ENCODE assay signal across 9 cellular contexts in the genomic region with DNA sequence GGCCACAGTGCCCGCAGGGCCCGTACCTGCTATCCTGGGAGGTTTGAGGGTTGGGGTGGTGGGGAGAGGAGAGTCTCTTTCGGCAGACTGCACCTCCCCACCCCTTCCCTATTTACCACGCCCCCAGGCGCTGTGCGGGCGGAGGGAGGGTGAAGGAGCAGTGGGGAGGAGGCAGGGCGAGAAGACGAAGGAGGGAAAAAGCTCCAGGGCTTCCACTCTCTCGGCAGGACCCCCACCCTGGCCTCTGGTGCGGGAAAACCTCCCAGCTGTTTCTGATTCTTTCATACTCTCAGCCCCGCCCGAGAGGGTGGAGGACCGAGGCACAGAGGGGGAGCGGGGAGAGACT. TPM values are rescaled to one million over a fixed set of nuclear protein-coding genes. Genes with fewer than 3 reads are reported as not detected.
DNase-seq lines count a peak whose midpoint lies in the region; ATAC-seq and TF ChIP-seq lines count a peak whose summit lies in the region.
"Had no signal": no experiment of that assay in that cellular context is flagged by ENCODE, and none has a peak within 500 bp of the region (broad histone marks: within the 10 kb centered on the region; RNA-seq: fewer than 3 reads in every experiment).

No MANE protein-coding gene starts in this region.

- H3K9me3 ChIP-seq in CD4-positive, alpha-beta T cell (ENCODE audit: control insufficient read depth, low read length), result no peaks in the 10 kb centered on the region
- H3K9me3 ChIP-seq in lower lobe of right lung (no peaks in the 10 kb centered on the region), testis (no peaks in the 10 kb centered on the region)

- H3K4me1 Mint-ChIP-seq in CD4-positive, alpha-beta T cell (ENCODE audit: low read depth), result peaks cover 7% of the 10 kb centered on the region

- H3K4me3 ChIP-seq in astrocyte of the cerebellum (ENCODE audit: low read depth, low read length), result peak overlapping the region; percentile 44
- H3K4me3 ChIP-seq in lower lobe of right lung, result peak overlapping the region; percentile 59
- H3K4me3 ChIP-seq in testis, result peak overlapping the region; percentile 59 to 75

- H3K27me3 Mint-ChIP-seq in CD4-positive, alpha-beta T cell, result peaks cover 42% of the 10 kb centered on the region

- H3K27ac ChIP-seq in CD4-positive, alpha-beta T cell (ENCODE audit: low read depth, low read length), result no peak overlapping the region
- H3K27ac ChIP-seq in lower lobe of right lung (no peak overlapping the region), testis (peak overlapping the region in 1 of 2 donors; percentile 71)
- H3K27ac ChIP-seq: HL-60 had no signal

- 1 to 2% methylated on average over 9 to 15 of the region's 15 CpGs for whole genome bisulfite sequencing in testis, 2 donors

- H3K4me3 Mint-ChIP-seq in CD4-positive, alpha-beta T cell, result peak overlapping the region; percentile 84

- POLR2A ChIA-PET in CD4-positive, alpha-beta T cell (lab: Charles Lee), result interaction anchor here (1.8 kb wide), 1 partner anchor 167 kb away, joined by 5 read pairs; a partner anchor contains a TSS

- no peaks in the 10 kb centered on the region for H3K36me3 ChIP-seq in lower lobe of right lung
- H3K36me3 ChIP-seq in testis (ENCODE audit: low read depth, missing control alignments), result no peaks in the 10 kb centered on the region

- intact Hi-C loops in CD4-positive, alpha-beta T cell (cut with DNase I, micrococcal nuclease), result no loop called here
- intact Hi-C loops in lower lobe of right lung (cut with DNase I) (no loop called here), testis (cut with DNase I; ENCODE audit: low total_unique reads) (no loop called here)

- TF ChIP-seq POLR2A in testis (IDR thresholded peaks at IDR 0.05), result no peak

- H3K36me3 Mint-ChIP-seq in CD4-positive, alpha-beta T cell (ENCODE audit: low read depth), result no peaks in the 10 kb centered on the region

- H3K27me3 ChIP-seq in CD4-positive, alpha-beta T cell (ENCODE audit: control insufficient read depth, insufficient read depth, low read length), result peaks cover 20% of the 10 kb centered on the region
- peaks cover 31% of the 10 kb centered on the region for H3K27me3 ChIP-seq in lower lobe of right lung (ENCODE audit: low read depth)
- no peaks in the 10 kb centered on the region for H3K27me3 ChIP-seq in testis

- peak; percentile 45 for ATAC-seq in CD4-positive, alpha-beta T cell (ENCODE audit: poor library complexity)
- ATAC-seq in lower lobe of right lung (peak; percentile 23 to 36), GM21825 (IDR thresholded peaks at IDR 0.05; ENCODE audit: unreplicated experiment) (no peak)

- H3K9me3 Mint-ChIP-seq in CD4-positive, alpha-beta T cell, result no peaks in the 10 kb centered on the region

- peaks cover 18% of the 10 kb centered on the region for H3K4me1 ChIP-seq in lower lobe of right lung
- peaks cover 38% of the 10 kb centered on the region for H3K4me1 ChIP-seq in testis

- CTCF ChIA-PET in CD4-positive, alpha-beta T cell (lab: Charles Lee), result no interaction called here

- DNase-seq in CD4-positive, alpha-beta T cell, result peak in 4 of 10 experiments; percentile 20 to 39 (median 20)
- DNase-seq in NCI-H2171 treated with DMSO at 0.1 percent for 48 hours (lab: John Stamatoyannopoulos, UW), result peak; percentile 36
- no peak for DNase-seq in astrocyte of the cerebellum (ENCODE audit: low read depth)
- DNase-seq in lower lobe of right lung, result no peak
- DNase-seq in testis, result no peak
- DNase-seq in mucosa of gallbladder (ENCODE audit: low spot score), result no peak
- DNase-seq in NOMO-1 treated with DMSO at 0.1 percent for 48 hours (lab: John Stamatoyannopoulos, UW; ENCODE audit: unreplicated experiment), result no peak

- H3K27ac Mint-ChIP-seq in CD4-positive, alpha-beta T cell, result no peak overlapping the region

- in situ Hi-C loops in astrocyte of the cerebellum (cut with HindIII; ENCODE audit: low sequenced_read_pairs), result no loop called here

- no peak for TF ChIP-seq CTCF in CD4-positive, alpha-beta T cell (IDR thresholded peaks at IDR 0.05)
- TF ChIP-seq CTCF in astrocyte of the cerebellum (IDR thresholded peaks at IDR 0.05; ENCODE audit: low read depth, low read length, missing control alignments), result no peak
- TF ChIP-seq CTCF in lower lobe of right lung (IDR thresholded peaks at IDR 0.05), result no peak
- no peak for TF ChIP-seq CTCF in testis (IDR thresholded peaks at IDR 0.05)

RNA-seq across cellular contexts. Expression of a gene that starts 0.9 kb away (rescaled TPM):
- under 1 TPM; 0.33 to 0.67 TPM for total RNA-seq in CD4-positive, alpha-beta T cell
- total RNA-seq in lower lobe of right lung, result 11.8 TPM
- 10 to 100 TPM; 10.6 to 14.7 TPM for total RNA-seq in testis
- polyA plus RNA-seq in testis (ENCODE audit: insufficient read depth, low read depth, low replicate concordance), result 9.1 TPM
- 8.1 TPM for total RNA-seq in mucosa of gallbladder
